ENCODE assay signal across 26 cellular contexts in genomic region chr12:26658991-26659390, GRCh38.
A peak's percentile ranks its signal among the peaks of the same experiment; 100 is the strongest.
DNase-seq lines count a peak whose midpoint lies in the region; TF ChIP-seq lines count a peak whose summit lies in the region.
"Had no signal": no experiment of that assay in that cellular context is flagged by ENCODE, and none has a peak within 500 bp of the region (broad histone marks: within the 10 kb centered on the region; RNA-seq: fewer than 3 reads in every experiment).

No MANE protein-coding gene starts in this region.

- H3K4me3 ChIP-seq in fibroblast of mammary gland (ENCODE audit: control insufficient read depth, low read depth, low read length), result no peak overlapping the region
- H3K4me3 ChIP-seq: A549, lower lobe of right lung, MG63, psoas muscle, skin epidermis had no signal

- no peak for TF ChIP-seq CTCF in fibroblast of mammary gland (conservative IDR thresholded peaks at IDR 0.05; ENCODE audit: control insufficient read depth, insufficient read depth, low read depth, low read length)

- DNase-seq in AG08396 (ENCODE audit: low spot score), result peak; percentile 12
- DNase-seq in HCEC 1CT, result peak; percentile 51
- peak; percentile 89 for DNase-seq in fibroblast of mammary gland (ENCODE audit: low read depth)
- peak; percentile 47 for DNase-seq in myocyte (ENCODE audit: low read depth)
- DNase-seq in RPMI8226, result no peak
- DNase-seq in NCI-H1417 treated with DMSO at 0.1 percent for 48 hours (lab: John Stamatoyannopoulos, UW), result no peak
- DNase-seq in DMS153 treated with DMSO at 0.1 percent for 48 hours (lab: John Stamatoyannopoulos, UW; ENCODE audit: unreplicated experiment), result no peak
- no peak for DNase-seq in activated gamma-delta T cell treated with Interleukin-2 at 50 U/mL for 16 hours
- DNase-seq: activated CD4-positive, alpha-beta T cell treated with anti-CD3 and anti-CD28 coated beads, Interleukin-2, amount 10 ng/mL, durations not matched to agents 7 days and 5 days; activated naive CD4-positive, alpha-beta T cell treated with anti-CD3 and anti-CD28 coated beads for 36 hours; activated T-cell treated with anti-CD3 and anti-CD28 coated beads, Interleukin-2, amount 50 U/mL, for 48 hours; C1 segment of cervical spinal cord; central memory CD4-positive, alpha-beta T cell; dermis blood vessel endothelial cell; foreskin keratinocyte; hypothalamus; lower lobe of right lung; MG63; NCI-H2081 treated with DMSO at 0.1 percent for 48 hours; NCI-H345; psoas muscle; stimulated activated CD4-positive, alpha-beta T cell treated with anti-CD3 and anti-CD28 coated beads, Interleukin-1b, Interleukin-23, amount 100 ng/mL, for 48 hours; T-helper 9 cell; trophoblast cell had no signal

Comparison
In these comparisons a context has a peak if more than half of its experiments do, and no peak if none do; other contexts are left out.
1. DNase-seq: peak in AG08396 (single experiment), HCEC 1CT (single experiment), fibroblast of mammary gland (single experiment) and myocyte (single experiment); none in RPMI8226 (single experiment), NCI-H1417 treated with DMSO at 0.1 percent for 48 hours (single experiment), DMS153 treated with DMSO at 0.1 percent for 48 hours (single experiment) and activated gamma-delta T cell treated with Interleukin-2 at 50 U/mL for 16 hours (single experiment).